In genomic region chrX:49930046-49930445, GRCh38 we compare ENCODE assay signal across 1 cellular context.
TF ChIP-seq lines count a peak whose summit lies in the region.

No MANE protein-coding gene starts in this region.

TF ChIP-seq in IMR-90, 13 proteins besides CTCF, POLR2A, EP300 and RAD21 (continued from another document):
- TF ChIP-seq SMC3 (IDR thresholded peaks at IDR 0.05; ENCODE audit: low read depth, low read length) (no peak), RCOR1 (IDR thresholded peaks at IDR 0.05; ENCODE audit: insufficient replicate concordance, low read length) (no peak)
TF ChIP-seq in IMR-90: peak in this region for 0.
